Comparison of ENCODE assay signal across 7 cellular contexts in the genomic region with DNA sequence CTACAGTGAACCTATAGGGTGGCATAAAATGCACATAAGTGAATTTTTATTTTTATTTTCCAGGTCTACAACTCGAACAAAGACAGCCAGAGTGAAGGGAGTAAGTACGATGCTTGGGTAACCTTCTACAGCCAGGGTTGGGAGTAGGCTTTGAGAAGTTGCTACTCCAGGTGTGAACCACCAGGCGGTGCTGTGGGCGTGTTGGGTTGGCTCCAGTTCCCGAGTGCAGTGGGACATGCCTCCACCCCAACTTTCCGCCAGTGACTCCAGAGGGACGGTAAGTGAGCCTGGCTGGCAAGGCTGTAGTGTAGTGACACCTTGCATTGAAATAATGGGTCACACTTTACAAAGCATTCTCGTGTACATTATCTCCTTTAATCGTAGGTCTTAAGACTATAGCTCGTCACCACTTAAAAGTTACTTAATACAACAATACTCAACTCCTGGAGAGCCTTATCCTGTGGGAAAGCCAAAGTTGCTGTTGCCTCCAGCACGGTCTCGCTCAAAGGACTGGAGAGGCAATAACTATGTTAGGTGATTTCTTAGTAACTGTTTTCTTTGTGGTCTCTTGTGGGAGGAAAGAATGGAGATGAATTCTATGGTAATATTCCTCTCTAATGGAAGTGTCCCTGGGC.
DNase-seq lines count a peak whose midpoint lies in the region; ATAC-seq and TF ChIP-seq lines count a peak whose summit lies in the region.

No MANE protein-coding gene starts in this region.

- H3K36me3 ChIP-seq in GM06990 (ENCODE audit: control insufficient read depth, insufficient read depth, low read length), result no peaks in the 10 kb centered on the region

- H3K4me3 ChIP-seq in GM06990 (replicated peaks; ENCODE audit: low read depth, low read length), result no peak overlapping the region

- in situ Hi-C loops in KBM-7 (cut with MboI; ENCODE audit: low pct_unique_long_range_greater_than_20kb, low sequenced_read_pairs), result loop anchor here (25.0 kb wide), 1 partner anchor 798 kb away; a partner anchor contains a TSS

- no peak for DNase-seq in GM06990 (ENCODE audit: extremely low read depth, insufficient read length)
- peak; percentile 58 for DNase-seq in KBM-7
- DNase-seq in activated naive CD4-positive, alpha-beta T cell treated with anti-CD3 and anti-CD28 coated beads, Interleukin-2, amount 50 U/mL, for 16 hours, result peak; percentile 27
- DNase-seq in lung microvascular endothelial cell (ENCODE audit: low read depth in 2 of 2), result peak; percentile 45 to 47
- no peak for DNase-seq in mucosa of gallbladder (ENCODE audit: low spot score)

- peak; percentile 81 for TF ChIP-seq CTCF in GM06990 (IDR thresholded peaks at IDR 0.05; ENCODE audit: insufficient read depth, low read length, poor library complexity, severe bottlenecking)

- no peaks in the 10 kb centered on the region for H3K27me3 ChIP-seq in GM06990 (replicated peaks; ENCODE audit: control insufficient read depth, insufficient read depth, low read length)

- ATAC-seq in HG03457 (IDR thresholded peaks at IDR 0.05; ENCODE audit: unreplicated experiment) (no peak), GM21576 (IDR thresholded peaks at IDR 0.05; ENCODE audit: unreplicated experiment) (no peak)

Comparison
In these comparisons a context has a peak if more than half of its experiments do, and no peak if none do; other contexts are left out.
1. DNase-seq: peak in KBM-7 (single experiment), activated naive CD4-positive, alpha-beta T cell treated with anti-CD3 and anti-CD28 coated beads, Interleukin-2, amount 50 U/mL, for 16 hours (single experiment) and lung microvascular endothelial cell (2 of 2); none in GM06990 (single experiment) and mucosa of gallbladder (single experiment).